Comparison of ENCODE assay signal across 14 cellular contexts in genomic region chr18:12315911-12316310, GRCh38. TPM values are rescaled to one million over a fixed set of nuclear protein-coding genes. Genes with fewer than 3 reads are reported as not detected.
DNase-seq lines count a peak whose midpoint lies in the region; ATAC-seq and TF ChIP-seq lines count a peak whose summit lies in the region.
"Had no signal": no experiment of that assay in that cellular context is flagged by ENCODE, and none has a peak within 500 bp of the region (broad histone marks: within the 10 kb centered on the region; RNA-seq: fewer than 3 reads in every experiment).

No MANE protein-coding gene starts in this region.

- H3K27ac ChIP-seq in epithelial cell of prostate, result peak overlapping the region; percentile 97
- H3K27ac ChIP-seq in thoracic aorta, result peak overlapping the region; percentile 37 to 48
- H3K27ac ChIP-seq: parathyroid adenoma had no signal

- ATAC-seq in HG02884 (IDR thresholded peaks at IDR 0.05; ENCODE audit: unreplicated experiment) (peak; percentile 1), left lobe of liver (no peak), thoracic aorta (ENCODE audit: insufficient number of reproducible peaks, low FRiP score, low read depth) (no peak)
- ATAC-seq: activated CD8-positive, alpha-beta T cell treated with anti-CD3 and anti-CD28 coated beads for 36 hours had no signal

- peak overlapping the region; percentile 35 for H3K4me3 ChIP-seq in thoracic aorta

- DNase-seq in epithelial cell of prostate (ENCODE audit: low read depth, low spot score) (no peak), left lobe of liver (ENCODE audit: low spot score) (peak; percentile 34), thoracic aorta (ENCODE audit: low spot score) (no peak), DMS53 (lab: John Stamatoyannopoulos, UW) (no peak), head of caudate nucleus (no peak), inferior parietal cortex (ENCODE audit: extremely low spot score) (no peak), foreskin melanocyte (no peak)
- DNase-seq: activated CD8-positive, alpha-beta T cell treated with anti-CD3 and anti-CD28 coated beads for 36 hours; C1 segment of cervical spinal cord; mesendoderm; NCI-H2029; NCI-H774 had no signal

- H3K9me3 ChIP-seq in thoracic aorta, result peaks cover 8% of the 10 kb centered on the region

- intact Hi-C loops in head of caudate nucleus (cut with DNase I), result no loop called here

- peaks cover 17% of the 10 kb centered on the region for H3K36me3 ChIP-seq in thoracic aorta

- H3K4me1 ChIP-seq in thoracic aorta (ENCODE audit: control insufficient read depth in 1 of 2, low read depth in 2 of 2), result peaks cover 36 to 59% of the 10 kb centered on the region in 2 donors
- H3K4me1 ChIP-seq: parathyroid adenoma had no signal

- TF ChIP-seq CTCF in thoracic aorta (IDR thresholded peaks at IDR 0.05), result no peak

- no peaks in the 10 kb centered on the region for H3K27me3 ChIP-seq in thoracic aorta (replicated peaks; ENCODE audit: insufficient read depth)

RNA-seq across cellular contexts. Expression of gene TUBB6, which starts 7.9 kb away (rescaled TPM):
- total RNA-seq in left lobe of liver (5.2 TPM), thoracic aorta (100 to 1,000 TPM; 357 to 454 TPM)

Comparison
In these comparisons a context has a peak if more than half of its experiments do, and no peak if none do; other contexts are left out.
1. RNA of gene TUBB6, which starts 7.9 kb away (total RNA-seq): 357 to 454 TPM in thoracic aorta; 5.2 TPM in left lobe of liver (single experiment); every median in the first group is over 10 times any median in the second.